Comparison of ENCODE assay signal across 9 cellular contexts in genomic region chr6:63574554-63574900, GRCh38. TPM values are rescaled to one million over a fixed set of nuclear protein-coding genes. Genes with fewer than 3 reads are reported as not detected.
DNase-seq lines count a peak whose midpoint lies in the region; ATAC-seq and TF ChIP-seq lines count a peak whose summit lies in the region.
"Had no signal": no experiment of that assay in that cellular context is flagged by ENCODE, and none has a peak within 500 bp of the region (broad histone marks: within the 10 kb centered on the region; RNA-seq: fewer than 3 reads in every experiment).

No MANE protein-coding gene starts in this region.

- no peaks in the 10 kb centered on the region for H3K27me3 ChIP-seq in colonic mucosa

- H3K36me3 ChIP-seq in colonic mucosa = peaks cover 15% of the 10 kb centered on the region

- no peak for DNase-seq in AG10803 (ENCODE audit: low read depth)
- DNase-seq in LNCaP clone FGC (ENCODE audit: low read depth) = no peak
- no peak for DNase-seq in colonic mucosa
- DNase-seq in natural killer cell treated with Interleukin-12 subunit alpha and Interleukin-12 subunit beta and Interleukin-15 and Interleukin-18, amount 100 ng/mL, for 72 hours (ENCODE audit: low spot score) = no peak
- DNase-seq in NCI-H1694 (lab: John Stamatoyannopoulos, UW) = no peak
- no peak for DNase-seq in 8988T
- DNase-seq in dermis blood vessel endothelial cell = no peak
- no peak for DNase-seq in NCI-H345 (lab: John Stamatoyannopoulos, UW)
- DNase-seq: activated effector memory CD4-positive, alpha-beta T cell treated with Interleukin-2 at 50 U/mL for 16 hours had no signal

- no peaks in the 10 kb centered on the region for H3K27me3 Mint-ChIP-seq in natural killer cell treated with Interleukin-12 subunit alpha and Interleukin-12 subunit beta and Interleukin-15 and Interleukin-18, amount 100 ng/mL, for 72 hours

- peak overlapping the region; percentile 88 to 92 for H3K27ac Mint-ChIP-seq in natural killer cell treated with Interleukin-12 subunit alpha and Interleukin-12 subunit beta and Interleukin-15 and Interleukin-18, amount 100 ng/mL, for 72 hours

- intact Hi-C loops in colonic mucosa (cut with DNase I) = loop anchor here (10.0 kb wide), 1 partner anchor 220 kb away; no protein-coding TSS in a partner anchor

- H3K9ac ChIP-seq in colonic mucosa (ENCODE audit: low read depth in 2 of 2, low read length in 2 of 2) = peak overlapping the region in 1 of 2 donors; percentile 95

- H3K9me3 Mint-ChIP-seq in natural killer cell treated with Interleukin-12 subunit alpha and Interleukin-12 subunit beta and Interleukin-15 and Interleukin-18, amount 100 ng/mL, for 72 hours = no peaks in the 10 kb centered on the region

- peak overlapping the region; percentile 99 for H3K27ac ChIP-seq in colonic mucosa

- no peak for ATAC-seq in natural killer cell treated with Interleukin-12 subunit alpha and Interleukin-12 subunit beta and Interleukin-15 and Interleukin-18, amount 100 ng/mL, for 72 hours

- H3K4me1 ChIP-seq in colonic mucosa = no peaks in the 10 kb centered on the region

- TF ChIP-seq CTCF in AG10803 (conservative IDR thresholded peaks at IDR 0.05; ENCODE audit: low read length) = no peak
- TF ChIP-seq CTCF in LNCaP clone FGC (IDR thresholded peaks at IDR 0.05; ENCODE audit: control insufficient read depth, extremely low read depth, insufficient read depth) = no peak
- no peak for TF ChIP-seq CTCF in colonic mucosa (IDR thresholded peaks at IDR 0.05)

- H3K4me1 Mint-ChIP-seq in natural killer cell treated with Interleukin-12 subunit alpha and Interleukin-12 subunit beta and Interleukin-15 and Interleukin-18, amount 100 ng/mL, for 72 hours (ENCODE audit: low read depth in 2 of 2) = peaks cover 19 to 29% of the 10 kb centered on the region in 2 donors

- peak overlapping the region; percentile 95 for H3K4me3 Mint-ChIP-seq in natural killer cell treated with Interleukin-12 subunit alpha and Interleukin-12 subunit beta and Interleukin-15 and Interleukin-18, amount 100 ng/mL, for 72 hours

- no peaks in the 10 kb centered on the region for H3K9me3 ChIP-seq in colonic mucosa

- H3K4me3 ChIP-seq in AG10803 (ENCODE audit: low read length) (peak overlapping the region; percentile 83), LNCaP clone FGC (ENCODE audit: low read depth, low read length) (peak overlapping the region; percentile 62), colonic mucosa (peak overlapping the region; percentile 88)

- peaks cover 18% of the 10 kb centered on the region for H3K36me3 Mint-ChIP-seq in natural killer cell treated with Interleukin-12 subunit alpha and Interleukin-12 subunit beta and Interleukin-15 and Interleukin-18, amount 100 ng/mL, for 72 hours

RNA-seq across cellular contexts. Expression of gene PTP4A1, which starts 2.2 kb away (rescaled TPM):
- 100 to 1,000 TPM; 182 to 247 TPM for total RNA-seq in colonic mucosa
- 10 to 100 TPM; 66.4 to 71.3 TPM for total RNA-seq in natural killer cell treated with Interleukin-12 subunit alpha and Interleukin-12 subunit beta and Interleukin-15 and Interleukin-18, amount 100 ng/mL, for 72 hours
- 27.9 and 73.0 TPM in 2 replicates for total RNA-seq in dermis blood vessel endothelial cell
